8 cellular contexts compared by ENCODE assay signal in genomic region chr9:125631391-125632085, GRCh38.
A peak's percentile ranks its signal among the peaks of the same experiment; 100 is the strongest.
DNase-seq lines count a peak whose midpoint lies in the region; ATAC-seq and TF ChIP-seq lines count a peak whose summit lies in the region.

No MANE protein-coding gene starts in this region.

- H3K4me3 ChIP-seq in GM08714 (ENCODE audit: low read length) (peak overlapping the region; percentile 51; the same call in 1 of the 2 replicates), fibroblast of the aortic adventitia (ENCODE audit: low read depth, low read length) (no peak overlapping the region), psoas muscle (no peak overlapping the region)

- no peak overlapping the region for H3K27ac Mint-ChIP-seq in activated CD4-positive, alpha-beta T cell treated with anti-CD3 and anti-CD28 coated beads, Interleukin-2, amount 10 ng/mL, durations not matched to agents 7 days and 5 days

- POLR2A ChIA-PET in activated CD4-positive, alpha-beta T cell treated with anti-CD3 and anti-CD28 coated beads, Interleukin-2, amount 10 ng/mL, durations not matched to agents 7 days and 5 days (lab: Charles Lee), result interaction anchor here (0.6 kb wide), 1 partner anchor 70 kb away, joined by 5 read pairs; no protein-coding TSS in a partner anchor

- CTCF ChIA-PET in activated CD4-positive, alpha-beta T cell treated with anti-CD3 and anti-CD28 coated beads, Interleukin-2, amount 10 ng/mL, durations not matched to agents 7 days and 5 days (lab: Charles Lee), result interaction anchor here (0.6 kb wide), 1 partner anchor 197 kb away, joined by 4 read pairs; no protein-coding TSS in a partner anchor

- H3K4me3 Mint-ChIP-seq in activated CD4-positive, alpha-beta T cell treated with anti-CD3 and anti-CD28 coated beads, Interleukin-2, amount 10 ng/mL, durations not matched to agents 7 days and 5 days, result no peak overlapping the region

- H3K36me3 ChIP-seq in psoas muscle (ENCODE audit: insufficient read depth in 1 of 2, low read depth in 1 of 2), result no peaks in the 10 kb centered on the region

- H3K4me1 ChIP-seq in psoas muscle, result peaks cover 37% of the 10 kb centered on the region

- no peaks in the 10 kb centered on the region for H3K27me3 ChIP-seq in psoas muscle (ENCODE audit: insufficient read depth in 3 of 3, low read length in 2 of 3)

- peaks cover 51% of the 10 kb centered on the region for H3K4me1 Mint-ChIP-seq in activated CD4-positive, alpha-beta T cell treated with anti-CD3 and anti-CD28 coated beads, Interleukin-2, amount 10 ng/mL, durations not matched to agents 7 days and 5 days

- H3K9me3 Mint-ChIP-seq in activated CD4-positive, alpha-beta T cell treated with anti-CD3 and anti-CD28 coated beads, Interleukin-2, amount 10 ng/mL, durations not matched to agents 7 days and 5 days, result no peaks in the 10 kb centered on the region

- 83 to 91% (median 85%) methylated on average over 7 of the region's 7 CpGs for WGBS in psoas muscle, 3 donors

- intact Hi-C loops in psoas muscle (cut with DNase I), result loop anchor here (2.0 to 10.0 kb wide), 3 partner anchors 64 to 227 kb away; no protein-coding TSS in a partner anchor

- ATAC-seq in psoas muscle, result peak; percentile 43 to 79 (median 67)
- ATAC-seq in HG03571 (IDR thresholded peaks at IDR 0.05; ENCODE audit: unreplicated experiment), result no peak
- ATAC-seq in HG02870 (IDR thresholded peaks at IDR 0.05; ENCODE audit: unreplicated experiment), result no peak

- H3K9me3 ChIP-seq in psoas muscle, result no peaks in the 10 kb centered on the region

- H3K27me3 Mint-ChIP-seq in activated CD4-positive, alpha-beta T cell treated with anti-CD3 and anti-CD28 coated beads, Interleukin-2, amount 10 ng/mL, durations not matched to agents 7 days and 5 days, result no peaks in the 10 kb centered on the region

- TF ChIP-seq CTCF in fibroblast of the aortic adventitia (IDR thresholded peaks at IDR 0.05; ENCODE audit: insufficient read depth, low read length) (peak; percentile 68), psoas muscle (IDR thresholded peaks at IDR 0.05) (peak; percentile 48)

- in situ Hi-C loops in ACHN (cut with HindIII; ENCODE audit: low pct_ligation_motif_present, low pct_unique_long_range_greater_than_20kb, low sequenced_read_pairs), result no loop called here

- DNase-seq in ACHN (peak; percentile 45), MV-4-11 (lab: John Stamatoyannopoulos, UW) (peak; percentile 39), fibroblast of the aortic adventitia (ENCODE audit: low read depth) (peak; percentile 74), psoas muscle (no peak)
- DNase-seq in activated CD4-positive, alpha-beta T cell treated with anti-CD3 and anti-CD28 coated beads, Interleukin-2, amount 10 ng/mL, durations not matched to agents 7 days and 5 days, result peak; percentile 40

- no peaks in the 10 kb centered on the region for H3K36me3 Mint-ChIP-seq in activated CD4-positive, alpha-beta T cell treated with anti-CD3 and anti-CD28 coated beads, Interleukin-2, amount 10 ng/mL, durations not matched to agents 7 days and 5 days (ENCODE audit: low read depth)

- no peak overlapping the region for H3K27ac ChIP-seq in psoas muscle

Comparison
In these comparisons a context has a peak if more than half of its experiments do, and no peak if none do; other contexts are left out.
1. DNase-seq: peak in ACHN (single experiment), MV-4-11 (single experiment), activated CD4-positive, alpha-beta T cell treated with anti-CD3 and anti-CD28 coated beads, Interleukin-2, amount 10 ng/mL, durations not matched to agents 7 days and 5 days (single experiment) and fibroblast of the aortic adventitia (single experiment); none in psoas muscle (0 of 2).
2. ATAC-seq: peak in psoas muscle (4 of 4); none in HG03571 (single experiment) and HG02870 (single experiment).